Comparison of ENCODE assay signal across 1 cellular context in genomic region chrX:153651540-153652079, GRCh38.
TF ChIP-seq lines count a peak whose summit lies in the region.

No MANE protein-coding gene starts in this region.

TF ChIP-seq in IMR-90, 13 proteins besides CTCF, POLR2A, EP300 and RAD21 (continued from another document):
- TF ChIP-seq ELK1 (IDR thresholded peaks at IDR 0.05; ENCODE audit: borderline replicate concordance, low read depth, low read length) (no peak), CEBPB (IDR thresholded peaks at IDR 0.05; ENCODE audit: low read depth, low read length) (no peak), CHD1 (IDR thresholded peaks at IDR 0.05; ENCODE audit: low read depth, low read length) (no peak), SMC3 (IDR thresholded peaks at IDR 0.05; ENCODE audit: low read depth, low read length) (no peak), FOS (IDR thresholded peaks at IDR 0.05; ENCODE audit: low read depth, low read length) (no peak), NFE2L2 (IDR thresholded peaks at IDR 0.05; ENCODE audit: low read depth, low read length) (no peak), MAFK (IDR thresholded peaks at IDR 0.05; ENCODE audit: low read depth, low read length) (no peak), BHLHE40 (IDR thresholded peaks at IDR 0.05; ENCODE audit: low read depth, low read length) (no peak), RFX5 (IDR thresholded peaks at IDR 0.05; ENCODE audit: low read depth, low read length) (no peak), RCOR1 (IDR thresholded peaks at IDR 0.05; ENCODE audit: insufficient replicate concordance, low read length) (no peak), USF2 (IDR thresholded peaks at IDR 0.05; ENCODE audit: low read depth, low read length) (no peak), MAZ (IDR thresholded peaks at IDR 0.05; ENCODE audit: borderline replicate concordance, low read depth, low read length) (no peak)
